10 cellular contexts compared by ENCODE assay signal in genomic region chrX:136780241-136780640, GRCh38. TPM values are rescaled to one million over a fixed set of nuclear protein-coding genes. Genes with fewer than 3 reads are reported as not detected.
A peak's percentile ranks its signal among the peaks of the same experiment; 100 is the strongest.
DNase-seq lines count a peak whose midpoint lies in the region; ATAC-seq, FAIRE-seq and TF ChIP-seq lines count a peak whose summit lies in the region.
"Had no signal": no experiment of that assay in that cellular context is flagged by ENCODE, and none has a peak within 500 bp of the region (broad histone marks: within the 10 kb centered on the region; RNA-seq: fewer than 3 reads in every experiment).

No MANE protein-coding gene starts in this region.

- H3K9ac ChIP-seq in mucosa of stomach (ENCODE audit: low read length) = peak overlapping the region; percentile 15

- DNase-seq in activated B cell treated with CpG ODN at 0.5 μM for 24 hours (no peak), GM12892 (ENCODE audit: insufficient read length) (no peak), 8988T (no peak), HT-29 (ENCODE audit: low spot score) (no peak)
- DNase-seq in activated CD4-positive, CD25-positive, alpha-beta regulatory T cell treated with anti-CD3 and anti-CD28 coated beads, Interleukin-2, amount 50 U/mL, for 72 hours = no peak
- DNase-seq: pancreas; stimulated activated naive CD4-positive, alpha-beta T cell treated with Interleukin-2 at 50 U/mL for 16 hours had no signal

- no peak for TF ChIP-seq POLR2A in GM12892 (IDR thresholded peaks at IDR 0.05; ENCODE audit: low read depth, low read length)

- H2AFZ ChIP-seq in ACC112 (ENCODE audit: low read length, unreplicated experiment) = peak overlapping the region; percentile 37

- no peaks in the 10 kb centered on the region for H3K27me3 ChIP-seq in ACC112 (ENCODE audit: insufficient read depth, low read length)
- H3K27me3 ChIP-seq in mucosa of stomach (ENCODE audit: control insufficient read depth, insufficient read depth, low read length) = no peaks in the 10 kb centered on the region

- no peak for FAIRE-seq in GM12892 (lab: Jason Lieb, UNC)
- FAIRE-seq: pancreas had no signal

- no peaks in the 10 kb centered on the region for H3K27me3 Mint-ChIP-seq in activated B cell treated with CpG ODN at 0.5 μM for 24 hours

- peak overlapping the region; percentile 30 for H3K4me3 ChIP-seq in ACC112 (ENCODE audit: low read depth, low read length)
- H3K4me3 ChIP-seq in mucosa of stomach (ENCODE audit: low read length) = no peak overlapping the region

- POLR2A ChIA-PET in activated B cell treated with CpG ODN at 0.5 μM for 24 hours (lab: Charles Lee) = interaction anchor here (2.3 to 4.5 kb wide), 3 partner anchors 13 to 100 kb away, joined by 9 to 53 read pairs (median 29); partner anchors contain the start of gene RBMX

- H3K4me3 Mint-ChIP-seq in activated B cell treated with CpG ODN at 0.5 μM for 24 hours = peak overlapping the region; percentile 90

- H3K4me1 ChIP-seq in ACC112 (ENCODE audit: control insufficient read depth, insufficient read depth, low read length, unreplicated experiment) (peaks cover 11% of the 10 kb centered on the region), mucosa of stomach (ENCODE audit: control insufficient read depth, insufficient read depth, low read length) (peaks cover 11% of the 10 kb centered on the region)
- H3K4me1 ChIP-seq: pancreas had no signal

- intact Hi-C loops in activated B cell treated with CpG ODN at 0.5 μM for 24 hours (cut with micrococcal nuclease) = loop anchor here (2.0 to 5.0 kb wide), 2 partner anchors 33 to 102 kb away; partner anchors contain the start of gene RBMX

- peaks cover 60% of the 10 kb centered on the region for H3K4me1 Mint-ChIP-seq in activated B cell treated with CpG ODN at 0.5 μM for 24 hours

- H3K27ac ChIP-seq in ACC112 (ENCODE audit: low read depth, low read length) = no peak overlapping the region

- no peaks in the 10 kb centered on the region for H3K79me2 ChIP-seq in ACC112 (ENCODE audit: control insufficient read depth, insufficient read depth, low read length, unreplicated experiment)

- no peaks in the 10 kb centered on the region for H3K9me3 ChIP-seq in mucosa of stomach (ENCODE audit: control insufficient read depth, low read length)
- H3K9me3 ChIP-seq: pancreas had no signal

- H3K27ac Mint-ChIP-seq in activated B cell treated with CpG ODN at 0.5 μM for 24 hours = peak overlapping the region; percentile 92

- peaks cover 1% of the 10 kb centered on the region for H3K36me3 Mint-ChIP-seq in activated B cell treated with CpG ODN at 0.5 μM for 24 hours (ENCODE audit: low read depth)

- no peak for TF ChIP-seq CTCF in activated B cell treated with CpG ODN at 0.5 μM for 24 hours (IDR thresholded peaks at IDR 0.05)

- no peaks in the 10 kb centered on the region for H3K36me3 ChIP-seq in ACC112 (ENCODE audit: insufficient read depth, low read length)
- no peaks in the 10 kb centered on the region for H3K36me3 ChIP-seq in mucosa of stomach (ENCODE audit: control insufficient read depth, insufficient read depth, low read length)
- H3K36me3 ChIP-seq: pancreas had no signal

- peak; percentile 42 for ATAC-seq in GM18511 (IDR thresholded peaks at IDR 0.05; ENCODE audit: unreplicated experiment)
- ATAC-seq in activated B cell treated with CpG ODN at 0.5 μM for 24 hours (ENCODE audit: low read depth) = no peak

- no peaks in the 10 kb centered on the region for H3K9me3 Mint-ChIP-seq in activated B cell treated with CpG ODN at 0.5 μM for 24 hours

- CTCF ChIA-PET in activated B cell treated with CpG ODN at 0.5 μM for 24 hours (lab: Charles Lee) = interaction anchor here (1.3 kb wide), 1 partner anchor 69 kb away, joined by 6 read pairs; no protein-coding TSS in a partner anchor

RNA-seq across cellular contexts. Expression of gene ARHGEF6, which starts 0.5 kb away (rescaled TPM):
- total RNA-seq in activated B cell treated with CpG ODN at 0.5 μM for 24 hours = 32.4 and 33.0 TPM in 2 replicates
- polyA plus RNA-seq in GM12892 (2012; ENCODE audit: missing spikeins) = 15.2 TPM
- total RNA-seq in HT-29 (2014; rRNA removed; shearing (Covaris generic)) = not detected in 2 replicates

Comparison
In these comparisons a context has a peak if more than half of its experiments do, and no peak if none do; other contexts are left out.
1. RNA of gene ARHGEF6, which starts 0.5 kb away (total RNA-seq): 32.4 to 33.0 TPM in activated B cell treated with CpG ODN at 0.5 μM for 24 hours; not detected in HT-29; every median in the first group is over 10 times any median in the second.